22 cellular contexts compared by ENCODE assay signal in genomic region chr1:222373216-222373615, GRCh38.
DNase-seq lines count a peak whose midpoint lies in the region; ATAC-seq and TF ChIP-seq lines count a peak whose summit lies in the region.
"Had no signal": no experiment of that assay in that cellular context is flagged by ENCODE, and none has a peak within 500 bp of the region (broad histone marks: within the 10 kb centered on the region; RNA-seq: fewer than 3 reads in every experiment).

No MANE protein-coding gene starts in this region.

- no peaks in the 10 kb centered on the region for H4K20me1 ChIP-seq in smooth muscle cell (ENCODE audit: low read depth)

- no peak overlapping the region for H3K9ac ChIP-seq in smooth muscle cell (ENCODE audit: low read depth)
- H3K9ac ChIP-seq: GM23248 had no signal

- H3K27me3 ChIP-seq in smooth muscle cell (ENCODE audit: low read depth) = no peaks in the 10 kb centered on the region
- H3K27me3 ChIP-seq: sigmoid colon, tibial artery had no signal

- H3K36me3 Mint-ChIP-seq in HFFc6 (ENCODE audit: low read depth) = no peaks in the 10 kb centered on the region
- H3K36me3 Mint-ChIP-seq: CD8-positive, alpha-beta memory T cell; natural killer cell treated with Interleukin-12 subunit alpha and Interleukin-12 subunit beta and Interleukin-15 and Interleukin-18, amount 100 ng/mL, for 72 hours had no signal

- H3K4me1 Mint-ChIP-seq in HFFc6 (ENCODE audit: low read depth) = peaks cover 77% of the 10 kb centered on the region

- H3K27ac Mint-ChIP-seq in HFFc6 = no peak overlapping the region
- H3K27ac Mint-ChIP-seq: CD8-positive, alpha-beta memory T cell; natural killer cell treated with Interleukin-12 subunit alpha and Interleukin-12 subunit beta and Interleukin-15 and Interleukin-18, amount 100 ng/mL, for 72 hours; T-helper 1 cell treated with Interleukin-12 subunit alpha and Interleukin-12 subunit beta and Interleukin-4 antibody, amounts not matched to agents 30 μg/mL and 1 μg/mL, for 36 hours had no signal

- H3K9me3 ChIP-seq in smooth muscle cell (replicated peaks; ENCODE audit: low read depth) = no peaks in the 10 kb centered on the region
- H3K9me3 ChIP-seq: sigmoid colon, tibial artery had no signal

- ATAC-seq in GM19455 (IDR thresholded peaks at IDR 0.05; ENCODE audit: unreplicated experiment) = peak; percentile 54
- ATAC-seq in HG02759 (IDR thresholded peaks at IDR 0.05; ENCODE audit: unreplicated experiment) = peak; percentile 52
- peak; percentile 66 for ATAC-seq in HG03460 (IDR thresholded peaks at IDR 0.05; ENCODE audit: unreplicated experiment)
- ATAC-seq in left cardiac atrium = no peak
- ATAC-seq: natural killer cell treated with Interleukin-12 subunit alpha and Interleukin-12 subunit beta and Interleukin-15 and Interleukin-18, amount 100 ng/mL, for 72 hours had no signal

- intact Hi-C loops in left cardiac atrium (cut with DNase I) = no loop called here

- no peak overlapping the region for H3K4me3 Mint-ChIP-seq in HFFc6
- H3K4me3 Mint-ChIP-seq: CD8-positive, alpha-beta memory T cell; natural killer cell treated with Interleukin-12 subunit alpha and Interleukin-12 subunit beta and Interleukin-15 and Interleukin-18, amount 100 ng/mL, for 72 hours; T-helper 1 cell treated with Interleukin-12 subunit alpha and Interleukin-12 subunit beta and Interleukin-4 antibody, amounts not matched to agents 30 μg/mL and 1 μg/mL, for 36 hours had no signal

- no peak overlapping the region for H3K4me3 ChIP-seq in smooth muscle cell
- H3K4me3 ChIP-seq: GM23248, sigmoid colon, tibial artery had no signal

- no peak overlapping the region for H2AFZ ChIP-seq in smooth muscle cell (ENCODE audit: low read depth)

- DNase-seq in HFFc6 (no peak), left cardiac atrium (no peak), smooth muscle cell (lab: John Stamatoyannopoulos, UW; ENCODE audit: unreplicated experiment) (no peak), NCI-H2171 (lab: John Stamatoyannopoulos, UW) (no peak)
- DNase-seq: activated CD4-positive, alpha-beta T cell treated with anti-CD3 and anti-CD28 coated beads, Interleukin-2, amount 50 U/mL, for 4 hours; amygdala; CD8-positive, alpha-beta memory T cell; GM23248; hypothalamus; NCI-H1436; NCI-H774; posterior cingulate gyrus; SIG-M5; sigmoid colon; stimulated activated CD4-positive, alpha-beta T cell treated with anti-CD3 and anti-CD28 coated beads, Interleukin-1b, Interleukin-23, amount 100 ng/mL, for 48 hours; stimulated activated naive CD4-positive, alpha-beta T cell treated with Interleukin-2 at 50 U/mL for 16 hours; tibial artery had no signal

- peaks cover 9% of the 10 kb centered on the region for H3K4me1 ChIP-seq in smooth muscle cell (ENCODE audit: low read depth)
- H3K4me1 ChIP-seq: sigmoid colon, tibial artery had no signal

- no peak overlapping the region for H3K27ac ChIP-seq in smooth muscle cell (ENCODE audit: low read depth)
- H3K27ac ChIP-seq: sigmoid colon, tibial artery had no signal

- H3K79me2 ChIP-seq in smooth muscle cell (ENCODE audit: low read depth) = no peaks in the 10 kb centered on the region

- H3K36me3 ChIP-seq in smooth muscle cell (ENCODE audit: low read depth) = no peaks in the 10 kb centered on the region
- H3K36me3 ChIP-seq: sigmoid colon, tibial artery had no signal

- no peaks in the 10 kb centered on the region; the same call in 1 of the 2 replicates for H3K27me3 Mint-ChIP-seq in HFFc6 (ENCODE audit: insufficient read depth)

- H3K9me3 Mint-ChIP-seq in HFFc6 = no peaks in the 10 kb centered on the region
- H3K9me3 Mint-ChIP-seq: CD8-positive, alpha-beta memory T cell; natural killer cell treated with Interleukin-12 subunit alpha and Interleukin-12 subunit beta and Interleukin-15 and Interleukin-18, amount 100 ng/mL, for 72 hours; T-helper 1 cell treated with Interleukin-12 subunit alpha and Interleukin-12 subunit beta and Interleukin-4 antibody, amounts not matched to agents 30 μg/mL and 1 μg/mL, for 36 hours had no signal

- no peak overlapping the region for H3K4me2 ChIP-seq in smooth muscle cell

- TF ChIP-seq CTCF in HFFc6 (IDR thresholded peaks at IDR 0.05) (no peak), smooth muscle cell (IDR thresholded peaks at IDR 0.05; ENCODE audit: borderline replicate concordance, insufficient read depth, poor library complexity, severe bottlenecking) (no peak)

- peaks cover 16% of the 10 kb centered on the region for H3F3A ChIP-seq in smooth muscle cell (ENCODE audit: low read depth)

Comparison
In these comparisons a context has a peak if more than half of its experiments do, and no peak if none do; other contexts are left out.
1. ATAC-seq: peak in GM19455 (single experiment), HG02759 (single experiment) and HG03460 (single experiment); none in left cardiac atrium (0 of 2).